In the genomic region with DNA sequence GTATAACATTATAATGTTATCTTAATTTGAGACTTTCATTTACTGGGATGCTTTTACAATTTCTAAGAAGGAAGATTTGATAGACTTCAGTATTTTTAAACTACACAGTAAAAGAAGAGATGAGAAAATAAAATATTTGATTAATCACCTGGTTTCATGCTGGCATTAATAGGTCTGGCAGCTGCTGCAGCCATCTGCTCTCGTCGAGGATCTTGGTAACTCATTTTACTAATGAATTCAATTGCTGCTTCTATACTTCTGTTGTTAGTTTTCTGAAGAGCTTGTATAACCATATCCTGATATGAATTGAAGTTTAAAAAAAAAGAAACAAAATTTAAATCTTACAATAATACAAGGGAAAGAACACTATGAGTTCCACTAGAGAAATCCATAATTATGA, we compare ENCODE assay signal across 16 cellular contexts.
"Had no signal": no experiment of that assay in that cellular context is flagged by ENCODE, and none has a peak within 500 bp of the region (broad histone marks: within the 10 kb centered on the region; RNA-seq: fewer than 3 reads in every experiment).

No MANE protein-coding gene starts in this region.

- H3K9ac ChIP-seq: neural progenitor cell had no signal

- H3K4me3 ChIP-seq: gastroesophageal sphincter, neural progenitor cell, pancreas, upper lobe of right lung had no signal

- H3K27me3 Mint-ChIP-seq: activated naive CD4-positive, alpha-beta T cell treated with anti-CD3 and anti-CD28 coated beads, Interleukin-2, amount 50 U/mL, for 24 hours; activated T-helper 17 cell treated with anti-CD3 and anti-CD28 coated beads, Interleukin-2, amount 50 U/mL, for 72 hours; central memory CD8-positive, alpha-beta T cell; stimulated activated naive CD8-positive, alpha-beta T cell treated with anti-CD3 and anti-CD28 coated beads, Interleukin-15, Interleukin-2, amounts not matched to agents 100 ng/mL and 50 ng/mL, for 24 hours had no signal

- DNase-seq: activated CD4-positive, alpha-beta T cell treated with anti-CD3 and anti-CD28 coated beads for 4 hours; activated CD8-positive, alpha-beta T cell treated with anti-CD3 and anti-CD28 coated beads, Interleukin-2, amount 10 ng/mL, durations not matched to agents 7 days and 5 days; dermis blood vessel endothelial cell; kidney glomerular epithelial cell; pancreas; stimulated activated CD4-positive, alpha-beta T cell treated with anti-CD3 and anti-CD28 coated beads, Interleukin-4, amount 100 ng/mL, for 1 hour; stimulated activated CD8-positive, alpha-beta memory T cell treated with anti-CD3 and anti-CD28 coated beads, Interleukin-4, amount 100 ng/mL, for 48 hours; upper lobe of right lung had no signal

- H3K27ac Mint-ChIP-seq: activated CD8-positive, alpha-beta T cell treated with anti-CD3 and anti-CD28 coated beads, Interleukin-2, amount 10 ng/mL, durations not matched to agents 7 days and 5 days; activated naive CD4-positive, alpha-beta T cell treated with anti-CD3 and anti-CD28 coated beads, Interleukin-2, amount 50 U/mL, for 24 hours; activated T-helper 17 cell treated with anti-CD3 and anti-CD28 coated beads, Interleukin-2, amount 50 U/mL, for 72 hours; mesothelial cell of epicardium; neural progenitor cell; stimulated activated naive CD8-positive, alpha-beta T cell treated with anti-CD3 and anti-CD28 coated beads, Interleukin-15, Interleukin-2, amounts not matched to agents 100 ng/mL and 50 ng/mL, for 24 hours had no signal

- H3K36me3 ChIP-seq: neural progenitor cell had no signal

- H3K27me3 ChIP-seq: gastroesophageal sphincter, neural progenitor cell, pancreas, upper lobe of right lung had no signal

- H3K4me2 ChIP-seq: neural progenitor cell had no signal

- H2AFZ ChIP-seq: neural progenitor cell had no signal

- H3K4me1 ChIP-seq: neural progenitor cell, pancreas, upper lobe of right lung had no signal

- H3K27ac ChIP-seq: gastroesophageal sphincter, neural progenitor cell, pancreas, upper lobe of right lung, VCaP had no signal

- ATAC-seq: activated CD8-positive, alpha-beta T cell treated with anti-CD3 and anti-CD28 coated beads, Interleukin-2, amount 10 ng/mL, durations not matched to agents 7 days and 5 days; activated T-helper 17 cell treated with anti-CD3 and anti-CD28 coated beads, Interleukin-2, amount 50 U/mL, for 72 hours; gastroesophageal sphincter; pancreas; upper lobe of right lung had no signal

- H3K4me1 Mint-ChIP-seq: neural progenitor cell had no signal

- H3K9me3 ChIP-seq: gastroesophageal sphincter, pancreas, upper lobe of right lung had no signal

- H3K4me3 Mint-ChIP-seq: activated CD8-positive, alpha-beta T cell treated with anti-CD3 and anti-CD28 coated beads, Interleukin-2, amount 10 ng/mL, durations not matched to agents 7 days and 5 days; activated naive CD4-positive, alpha-beta T cell treated with anti-CD3 and anti-CD28 coated beads, Interleukin-2, amount 50 U/mL, for 24 hours; activated T-helper 17 cell treated with anti-CD3 and anti-CD28 coated beads, Interleukin-2, amount 50 U/mL, for 72 hours; central memory CD8-positive, alpha-beta T cell; mesothelial cell of epicardium; neural progenitor cell; stimulated activated naive CD8-positive, alpha-beta T cell treated with anti-CD3 and anti-CD28 coated beads, Interleukin-15, Interleukin-2, amounts not matched to agents 100 ng/mL and 50 ng/mL, for 24 hours had no signal

- H3K9me3 Mint-ChIP-seq: activated naive CD4-positive, alpha-beta T cell treated with anti-CD3 and anti-CD28 coated beads, Interleukin-2, amount 50 U/mL, for 24 hours; activated T-helper 17 cell treated with anti-CD3 and anti-CD28 coated beads, Interleukin-2, amount 50 U/mL, for 72 hours; central memory CD8-positive, alpha-beta T cell; mesothelial cell of epicardium; neural progenitor cell; stimulated activated naive CD8-positive, alpha-beta T cell treated with anti-CD3 and anti-CD28 coated beads, Interleukin-15, Interleukin-2, amounts not matched to agents 100 ng/mL and 50 ng/mL, for 24 hours had no signal
